36 cellular contexts compared by ENCODE assay signal in genomic region chr5:127863610-127864395, GRCh38.
A peak's percentile ranks its signal among the peaks of the same experiment; 100 is the strongest.
DNase-seq lines count a peak whose midpoint lies in the region; ATAC-seq, FAIRE-seq and TF ChIP-seq lines count a peak whose summit lies in the region.
"Had no signal": no experiment of that assay in that cellular context is flagged by ENCODE, and none has a peak within 500 bp of the region (broad histone marks: within the 10 kb centered on the region; RNA-seq: fewer than 3 reads in every experiment).

No MANE protein-coding gene starts in this region.

- POLR2A ChIA-PET in A549 (lab: Yijun Ruan, JAX), result no interaction called here

- H3K27me3 ChIP-seq in bronchial epithelial cell (ENCODE audit: control insufficient read depth, insufficient read depth, low read length), result no peaks in the 10 kb centered on the region
- H3K27me3 ChIP-seq in endodermal cell (ENCODE audit: control insufficient read depth, insufficient read depth, low read length, poor library complexity, severe bottlenecking), result no peaks in the 10 kb centered on the region
- H3K27me3 ChIP-seq: breast epithelium, testis, uterus had no signal

- DNase-seq in A549 (ENCODE audit: low read depth in 1 of 2, low spot score in 1 of 2) (no peak), LoVo (ENCODE audit: low spot score) (peak; percentile 32), bronchial epithelial cell (ENCODE audit: low read depth) (peak; percentile 36), lung microvascular endothelial cell (ENCODE audit: low read depth in 2 of 2) (peak; percentile 29 to 85), NCI-H2227 treated with DMSO at 0.1 percent for 48 hours (lab: John Stamatoyannopoulos, UW) (no peak), OCI-M2 (lab: John Stamatoyannopoulos, UW; ENCODE audit: unreplicated experiment) (no peak), endodermal cell (no peak)
- no peak for DNase-seq in activated T-cell treated with anti-CD3 and anti-CD28 coated beads, Interleukin-2, amount 50 U/mL, for 48 hours
- DNase-seq: activated CD4-positive, alpha-beta T cell treated with anti-CD3 and anti-CD28 coated beads for 36 hours; activated CD8-positive, alpha-beta memory T cell treated with anti-CD3 and anti-CD28 coated beads, Interleukin-2, amount 50 U/mL, for 48 hours; activated CD8-positive, alpha-beta T cell treated with anti-CD3 and anti-CD28 coated beads for 36 hours; activated naive CD4-positive, alpha-beta T cell treated with anti-CD3 and anti-CD28 coated beads, Interleukin-2, amount 50 U/mL, for 16 hours; amygdala; CD4-positive, alpha-beta T cell; effector CD8-positive, alpha-beta T cell; glutamatergic neuron; KG1; left ventricle myocardium superior; midbrain; natural killer cell; NCI-H1417; NCI-H2029; NCI-H526; NK-92 treated with Interleukin-12 subunit alpha and Interleukin-12 subunit beta, amount 100 ng/mL, for 24 hours; occipital lobe; PC-9; Right ventricle myocardium superior; stimulated activated naive CD4-positive, alpha-beta T cell treated with Interleukin-2 at 50 U/mL for 16 hours; T-helper 2 cell; testis; uterus had no signal

- H3K4me1 ChIP-seq in A549, result no peaks in the 10 kb centered on the region
- no peaks in the 10 kb centered on the region for H3K4me1 ChIP-seq in endodermal cell (ENCODE audit: control insufficient read depth, insufficient read depth, low read length)
- H3K4me1 ChIP-seq: breast epithelium, testis had no signal

- H3K9ac ChIP-seq in endodermal cell (ENCODE audit: extremely low read depth, low read length, poor library complexity, severe bottlenecking), result no peak overlapping the region

- peaks cover 2% of the 10 kb centered on the region for H3K36me3 Mint-ChIP-seq in endodermal cell (ENCODE audit: low read depth)
- H3K36me3 Mint-ChIP-seq: natural killer cell had no signal

- no peak overlapping the region for H3K27ac Mint-ChIP-seq in endodermal cell
- H3K27ac Mint-ChIP-seq: activated CD4-positive, alpha-beta T cell treated with anti-CD3 and anti-CD28 coated beads for 36 hours; activated CD8-positive, alpha-beta T cell treated with anti-CD3 and anti-CD28 coated beads for 36 hours; CD4-positive, alpha-beta T cell; natural killer cell had no signal

- no peak for TF ChIP-seq CTCF in A549 (IDR thresholded peaks at IDR 0.05)
- TF ChIP-seq CTCF in bronchial epithelial cell (IDR thresholded peaks at IDR 0.05; ENCODE audit: insufficient read depth, low read length, severe bottlenecking), result no peak
- no peak for TF ChIP-seq CTCF in endodermal cell (conservative IDR thresholded peaks at IDR 0.05)

- H3K4me2 ChIP-seq in A549, result no peak overlapping the region
- H3K4me2 ChIP-seq: PC-9 had no signal

- peaks cover 5% of the 10 kb centered on the region for H3K9me3 Mint-ChIP-seq in endodermal cell
- H3K9me3 Mint-ChIP-seq: activated CD8-positive, alpha-beta T cell treated with anti-CD3 and anti-CD28 coated beads for 36 hours; natural killer cell had no signal

- TF ChIP-seq POLR2A in A549 (IDR thresholded peaks at IDR 0.05; ENCODE audit: low read length), result no peak

- FAIRE-seq in A549 (lab: Jason Lieb, UNC) (peak; percentile 43), bronchial epithelial cell (lab: Jason Lieb, UNC) (no peak)
- FAIRE-seq: colon, H54, islet of Langerhans had no signal

- H3K4me1 Mint-ChIP-seq in endodermal cell, result peaks cover 9% of the 10 kb centered on the region
- H3K4me1 Mint-ChIP-seq: activated CD4-positive, alpha-beta T cell treated with anti-CD3 and anti-CD28 coated beads for 36 hours; natural killer cell had no signal

- H3K36me3 ChIP-seq in bronchial epithelial cell (ENCODE audit: control insufficient read depth, insufficient read depth, low read length), result no peaks in the 10 kb centered on the region
- no peaks in the 10 kb centered on the region for H3K36me3 ChIP-seq in endodermal cell (ENCODE audit: control insufficient read depth, insufficient read depth, low read length)
- H3K36me3 ChIP-seq: breast epithelium, uterus had no signal

- CTCF ChIA-PET in A549 (lab: Yijun Ruan, JAX), result no interaction called here

- H3K9me3 ChIP-seq in A549 (no peaks in the 10 kb centered on the region), endodermal cell (ENCODE audit: control insufficient read depth, low read length) (no peaks in the 10 kb centered on the region)
- H3K9me3 ChIP-seq: breast epithelium, testis, uterus had no signal

- WGBS in A549 (ENCODE audit: missing lambda C conversion rate), result 69% methylated on average over 7 of the region's 7 CpGs
- WGBS in endodermal cell (ENCODE audit: insufficient coverage in 1 of 2, insufficient read length in 1 of 2), 2 experiments, result 81% methylated on average over 3 to 7 of the region's 7 CpGs

- H3K4me3 Mint-ChIP-seq in endodermal cell, result no peak overlapping the region
- H3K4me3 Mint-ChIP-seq: activated CD4-positive, alpha-beta T cell treated with anti-CD3 and anti-CD28 coated beads for 36 hours; activated CD8-positive, alpha-beta T cell treated with anti-CD3 and anti-CD28 coated beads for 36 hours; CD4-positive, alpha-beta T cell; natural killer cell had no signal

- no peak for ATAC-seq in A549
- ATAC-seq: activated CD4-positive, alpha-beta T cell treated with anti-CD3 and anti-CD28 coated beads for 36 hours; activated CD8-positive, alpha-beta T cell treated with anti-CD3 and anti-CD28 coated beads for 36 hours; left ventricle myocardium superior; natural killer cell had no signal

- no peak for TF ChIP-seq RAD21 in A549 (conservative IDR thresholded peaks at IDR 0.05 in 1 of 2, IDR thresholded peaks at IDR 0.05 in 1 of 2)

- H3K27me3 Mint-ChIP-seq in endodermal cell (ENCODE audit: insufficient read depth), result no peaks in the 10 kb centered on the region

- TF ChIP-seq EP300 in A549 (IDR thresholded peaks at IDR 0.05), result no peak

- H3K27ac ChIP-seq in A549 (no peak overlapping the region), endodermal cell (ENCODE audit: low read depth, low read length) (no peak overlapping the region)
- H3K27ac ChIP-seq: breast epithelium, PC-9, testis, uterus had no signal

- H3K4me3 ChIP-seq in A549 (no peak overlapping the region), bronchial epithelial cell (ENCODE audit: low read depth, low read length) (no peak overlapping the region), endodermal cell (ENCODE audit: low read length) (no peak overlapping the region)
- H3K4me3 ChIP-seq: breast epithelium, PC-9, skin epidermis, testis, uterus had no signal

TF ChIP-seq in A549, 52 proteins besides CTCF, POLR2A, EP300 and RAD21:
- TF ChIP-seq RARB (CRISPR knock-in tag; IDR thresholded peaks at IDR 0.05) (no peak), ZC3H11A (IDR thresholded peaks at IDR 0.05) (no peak)

Comparison
In these comparisons a context has a peak if more than half of its experiments do, and no peak if none do; other contexts are left out.
1. DNase-seq: peak in LoVo (single experiment), bronchial epithelial cell (single experiment) and lung microvascular endothelial cell (2 of 2); none in A549 (0 of 2), NCI-H2227 treated with DMSO at 0.1 percent for 48 hours (single experiment), OCI-M2 (single experiment), activated T-cell treated with anti-CD3 and anti-CD28 coated beads, Interleukin-2, amount 50 U/mL, for 48 hours (0 of 2) and endodermal cell (single experiment).